Comparison of ENCODE assay signal across 2 cellular contexts in genomic region chr6:33272358-33273128, GRCh38.
TF ChIP-seq lines count a peak whose summit lies in the region.

No MANE protein-coding gene starts in this region.

TF ChIP-seq in PFSK-1, 5 proteins besides CTCF, POLR2A, EP300 and RAD21:
- TF ChIP-seq POLR2AphosphoS5 (IDR thresholded peaks at IDR 0.05; ENCODE audit: low read depth, low read length), result 0 out of 2 replicates have a peak, but pooled peaks have one; percentile 27
- TF ChIP-seq TAF1 (IDR thresholded peaks at IDR 0.05; ENCODE audit: borderline replicate concordance, insufficient read depth, low read length), result no peak

TF ChIP-seq in endothelial cell of umbilical vein, 7 proteins besides CTCF, POLR2A, EP300 and RAD21:
- TF ChIP-seq GATA2 (IDR thresholded peaks at IDR 0.05; ENCODE audit: insufficient read depth, insufficient read length, low read depth, low read length) (no peak), MYC (IDR thresholded peaks at IDR 0.05; ENCODE audit: low read depth, low read length) (no peak), MAX (IDR thresholded peaks at IDR 0.05; ENCODE audit: insufficient read depth, insufficient read length) (no peak), POLR2AphosphoS5 (IDR thresholded peaks at IDR 0.05; ENCODE audit: insufficient read depth, low read depth, low read length) (no peak), JUN (IDR thresholded peaks at IDR 0.05; ENCODE audit: borderline replicate concordance, insufficient read depth, insufficient read length, low read depth) (no peak), FOS (IDR thresholded peaks at IDR 0.05; ENCODE audit: borderline replicate concordance, insufficient read depth, low read length) (no peak), EZH2 (IDR thresholded peaks at IDR 0.05; ENCODE audit: borderline replicate concordance, low read depth, low read length, severe bottlenecking) (no peak)
